ENCODE assay signal across 8 cellular contexts in the genomic region with DNA sequence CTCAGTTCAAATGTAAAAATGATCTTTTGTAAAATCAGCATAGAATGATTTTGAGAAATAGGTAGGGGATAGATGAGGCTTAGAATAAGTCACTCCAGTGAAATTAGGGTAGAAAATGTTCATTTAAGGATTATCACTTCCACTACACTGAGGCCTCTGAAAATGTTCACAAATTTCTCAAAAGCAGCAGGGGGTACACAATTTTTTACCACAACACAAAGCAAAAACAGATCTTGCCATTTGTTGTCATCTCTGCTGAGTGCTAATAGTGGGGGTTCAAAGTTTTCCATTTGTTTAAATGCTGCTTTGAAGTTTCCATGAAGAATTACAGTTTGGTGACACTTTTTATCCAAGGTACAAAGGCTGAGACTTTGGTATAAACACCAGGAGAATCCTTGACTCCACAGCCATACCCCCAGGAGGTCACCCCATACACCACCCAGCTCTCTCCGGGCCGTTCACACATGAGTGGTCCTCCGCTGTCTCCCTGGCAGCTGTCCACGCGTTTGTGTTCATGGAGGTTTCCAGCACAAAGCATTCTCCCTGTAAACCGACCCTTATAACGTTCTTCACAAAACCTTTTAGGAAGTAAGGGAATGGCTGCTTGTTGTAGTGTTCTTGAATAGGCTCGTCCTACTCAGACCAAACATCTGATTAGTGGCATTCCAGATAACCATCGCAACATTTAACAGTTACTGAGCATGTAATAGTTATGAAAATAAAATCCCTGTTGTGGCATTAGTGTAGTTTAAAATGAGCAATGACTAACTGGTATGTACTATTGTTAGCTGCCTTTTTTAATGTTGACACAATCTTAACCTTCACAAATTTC.
DNase-seq lines count a peak whose midpoint lies in the region; FAIRE-seq and TF ChIP-seq lines count a peak whose summit lies in the region.

No MANE protein-coding gene starts in this region.

- H3K4me1 ChIP-seq in vagina = peaks cover 27% of the 10 kb centered on the region

- H3K27ac ChIP-seq in vagina = peak overlapping the region; percentile 27

- H3K4me3 ChIP-seq in fibroblast of pulmonary artery (replicated peaks; ENCODE audit: low read depth, low read length) = no peak overlapping the region
- no peak overlapping the region for H3K4me3 ChIP-seq in vagina

- H3K36me3 ChIP-seq in vagina = no peaks in the 10 kb centered on the region

- DNase-seq in stimulated activated CD4-positive, alpha-beta T cell treated with anti-CD3 and anti-CD28 coated beads, Interleukin-12 subunit alpha, Interleukin-12 subunit beta, amount 100 ng/mL, for 4 hours = peak; percentile 20
- no peak for DNase-seq in stimulated activated CD4-positive, alpha-beta T cell treated with anti-CD3 and anti-CD28 coated beads, Interleukin-2, amount 100 ng/mL, for 48 hours
- DNase-seq in RPMI8226 = peak; percentile 4
- peak; percentile 26 for DNase-seq in fibroblast of pulmonary artery (ENCODE audit: low read depth)
- DNase-seq in vagina (ENCODE audit: extremely low spot score in 2 of 2) = no peak
- DNase-seq in ecto neural progenitor cell (ENCODE audit: low spot score) = no peak
- DNase-seq in GM19238 (ENCODE audit: insufficient read length, low spot score) = no peak
- no peak for DNase-seq in frontal cortex (ENCODE audit: low spot score in 2 of 2)

- no peak for TF ChIP-seq POLR2A in vagina (IDR thresholded peaks at IDR 0.05)

- TF ChIP-seq CTCF in fibroblast of pulmonary artery (IDR thresholded peaks at IDR 0.05; ENCODE audit: low read length, missing control alignments) (no peak), vagina (IDR thresholded peaks at IDR 0.05) (no peak)

- no peaks in the 10 kb centered on the region for H3K9me3 ChIP-seq in vagina

- no peaks in the 10 kb centered on the region for H3K27me3 ChIP-seq in vagina

- FAIRE-seq in frontal cortex (lab: Jason Lieb, UNC) = no peak

- intact Hi-C loops in vagina (cut with DNase I) = no loop called here

Comparison
In these comparisons a context has a peak if more than half of its experiments do, and no peak if none do; other contexts are left out.
1. DNase-seq: peak in stimulated activated CD4-positive, alpha-beta T cell treated with anti-CD3 and anti-CD28 coated beads, Interleukin-12 subunit alpha, Interleukin-12 subunit beta, amount 100 ng/mL, for 4 hours (single experiment), RPMI8226 (single experiment) and fibroblast of pulmonary artery (single experiment); none in stimulated activated CD4-positive, alpha-beta T cell treated with anti-CD3 and anti-CD28 coated beads, Interleukin-2, amount 100 ng/mL, for 48 hours (0 of 2), vagina (0 of 2), ecto neural progenitor cell (single experiment), GM19238 (single experiment) and frontal cortex (0 of 2).